In the genomic region with DNA sequence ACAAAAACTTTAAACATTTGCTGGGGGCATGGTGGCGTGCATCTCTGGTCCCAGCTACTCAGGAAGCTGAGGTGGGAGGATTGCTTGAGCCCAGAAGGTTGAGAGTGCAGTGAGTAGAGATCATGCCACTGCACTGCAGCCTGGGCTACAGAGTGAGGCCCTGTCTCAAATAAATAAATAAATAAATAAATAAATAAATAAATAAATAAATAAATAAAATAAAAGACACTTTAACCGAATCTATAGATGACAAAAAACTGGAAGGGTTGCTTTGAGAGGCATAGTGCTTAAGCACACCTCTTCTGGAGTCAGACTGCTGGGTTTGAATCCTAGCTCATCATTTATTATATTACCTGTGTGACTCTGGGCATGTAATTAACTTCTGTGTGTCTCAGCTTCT, we compare ENCODE assay signal across 3 cellular contexts.
"Had no signal": no experiment of that assay in that cellular context is flagged by ENCODE, and none has a peak within 500 bp of the region (broad histone marks: within the 10 kb centered on the region; RNA-seq: fewer than 3 reads in every experiment).

No MANE protein-coding gene starts in this region.

- DNase-seq: GDM1, GF-D8 had no signal

- H3K4me3 ChIP-seq: GM12878 had no signal
